ENCODE assay signal across 8 cellular contexts in genomic region chrX:54182194-54182863, GRCh38. TPM values are rescaled to one million over a fixed set of nuclear protein-coding genes. Genes with fewer than 3 reads are reported as not detected.
DNase-seq lines count a peak whose midpoint lies in the region; ATAC-seq and TF ChIP-seq lines count a peak whose summit lies in the region.

No MANE protein-coding gene starts in this region.

- peaks cover 11 to 28% of the 10 kb centered on the region in 2 donors for H3K4me1 ChIP-seq in thoracic aorta (ENCODE audit: control insufficient read depth in 1 of 2, low read depth in 2 of 2)

- no TSS peak for BruUV-seq in Calu3 (replicated peaks; lab: Mats Ljungman, UMichigan)

- peak; percentile 66 for DNase-seq in Calu3
- peak; percentile 67 for DNase-seq in GM20000 (ENCODE audit: low spot score)
- peak in 60 of 76 experiments; percentile 0 to 50 (median 26) for DNase-seq in HUDEP-2 (lab: John Stamatoyannopoulos, UW; ENCODE audit: unreplicated experiment in 76 of 76)
- peak; percentile 52 for DNase-seq in RWPE1 (ENCODE audit: low spot score)
- peak; percentile 41 for DNase-seq in activated gamma-delta T cell (lab: John Stamatoyannopoulos, UW)
- DNase-seq in germinal center (ENCODE audit: low spot score), result peak; percentile 47
- DNase-seq in occipital lobe (lab: John Stamatoyannopoulos, UW), result peak; percentile 58
- peak; percentile 2 for DNase-seq in thoracic aorta (ENCODE audit: low spot score)

- H3K27me3 Mint-ChIP-seq in Calu3 (ENCODE audit: unreplicated experiment), result no peaks in the 10 kb centered on the region

- POLR2A ChIA-PET in RWPE1 (lab: Yijun Ruan, JAX; ENCODE audit: low non-redundant PET), result no interaction called here

- peak overlapping the region; percentile 84 for H3K4me3 ChIP-seq in thoracic aorta

- peak overlapping the region; percentile 73 for H3K4me3 Mint-ChIP-seq in Calu3 (ENCODE audit: low read depth, unreplicated experiment)

- H3K4me1 Mint-ChIP-seq in Calu3 (ENCODE audit: low read depth, unreplicated experiment), result peaks cover 39% of the 10 kb centered on the region

- peak; percentile 27 for ATAC-seq in thoracic aorta (ENCODE audit: insufficient number of reproducible peaks, low FRiP score, low read depth)

- no peaks in the 10 kb centered on the region for H3K27me3 ChIP-seq in thoracic aorta (replicated peaks; ENCODE audit: insufficient read depth)

- no peaks in the 10 kb centered on the region for H3K9me3 Mint-ChIP-seq in Calu3 (ENCODE audit: low read depth, unreplicated experiment)

- H3K36me3 ChIP-seq in thoracic aorta, result no peaks in the 10 kb centered on the region

- TF ChIP-seq CTCF in Calu3 (IDR thresholded peaks at IDR 0.05; ENCODE audit: unreplicated experiment) (no peak), GM20000 (IDR thresholded peaks at IDR 0.05; ENCODE audit: extremely low read depth, missing control alignments) (no peak), RWPE1 (conservative IDR thresholded peaks at IDR 0.05; ENCODE audit: low read depth) (no peak), thoracic aorta (IDR thresholded peaks at IDR 0.05) (no peak)

- no peaks in the 10 kb centered on the region for H3K9me3 ChIP-seq in thoracic aorta

- peak overlapping the region; percentile 85 for H3K27ac ChIP-seq in RWPE1
- H3K27ac ChIP-seq in thoracic aorta, result peak overlapping the region; percentile 79 to 91

- CTCF ChIA-PET in Calu3 (lab: Charles Lee), result interaction anchor here (1.3 kb wide), 1 partner anchor 13 kb away, joined by 3 read pairs; no protein-coding TSS in a partner anchor
- CTCF ChIA-PET in RWPE1 (lab: Yijun Ruan, JAX), result interaction anchor here (0.6 kb wide), 1 partner anchor 11 kb away, joined by 4 read pairs; no protein-coding TSS in a partner anchor

- peak overlapping the region; percentile 79 for H3K27ac Mint-ChIP-seq in Calu3 (ENCODE audit: unreplicated experiment)

- H3K36me3 Mint-ChIP-seq in Calu3 (ENCODE audit: insufficient read depth, unreplicated experiment), result peaks cover 33% of the 10 kb centered on the region

- intact Hi-C loops in Calu3 (cut with micrococcal nuclease; ENCODE audit: unreplicated experiment), result loop anchor here (5.0 kb wide), 1 partner anchor 140 kb away; the partner anchor contains the start of gene PHF8

RNA-seq across cellular contexts. Expression of gene FAM120C, which starts 0.7 kb away (rescaled TPM):
- 23.7 and 29.2 TPM in 2 replicates for total RNA-seq in Calu3 (2022)
- total RNA-seq in occipital lobe, result 7.2 TPM
- 10 to 100 TPM in 1 of 2 donors, 1 to 10 TPM in 1; 6.8 to 12.5 TPM for total RNA-seq in thoracic aorta

Comparison
In these comparisons a context has a peak if more than half of its experiments do, and no peak if none do; other contexts are left out.
1. Peak in every context shown above with its lines: DNase-seq, ATAC-seq, H3K4me3 ChIP-seq and H3K27ac ChIP-seq.
2. DNase-seq: peak in every context shown above with its lines; median percentile 67 in GM20000; 66 in Calu3; 58 in occipital lobe; 52 in RWPE1; 47 in germinal center; 41 in activated gamma-delta T cell; 26 in HUDEP-2; 2 in thoracic aorta.